Comparison of ENCODE assay signal across 1 cellular context in genomic region chr2:27024188-27024587, GRCh38.
TF ChIP-seq lines count a peak whose summit lies in the region.

No MANE protein-coding gene starts in this region.

TF ChIP-seq in GM23338, 12 proteins besides CTCF, POLR2A, EP300 and RAD21 (continued from another document):
- TF ChIP-seq ZNF462 (CRISPR knock-in tag; IDR thresholded peaks at IDR 0.05) (no peak), JUNB (IDR thresholded peaks at IDR 0.05; ENCODE audit: unreplicated experiment) (no peak), EZH2 (IDR thresholded peaks at IDR 0.05; ENCODE audit: low read depth, unreplicated experiment) (no peak)
- TF ChIP-seq, protein P1, sequence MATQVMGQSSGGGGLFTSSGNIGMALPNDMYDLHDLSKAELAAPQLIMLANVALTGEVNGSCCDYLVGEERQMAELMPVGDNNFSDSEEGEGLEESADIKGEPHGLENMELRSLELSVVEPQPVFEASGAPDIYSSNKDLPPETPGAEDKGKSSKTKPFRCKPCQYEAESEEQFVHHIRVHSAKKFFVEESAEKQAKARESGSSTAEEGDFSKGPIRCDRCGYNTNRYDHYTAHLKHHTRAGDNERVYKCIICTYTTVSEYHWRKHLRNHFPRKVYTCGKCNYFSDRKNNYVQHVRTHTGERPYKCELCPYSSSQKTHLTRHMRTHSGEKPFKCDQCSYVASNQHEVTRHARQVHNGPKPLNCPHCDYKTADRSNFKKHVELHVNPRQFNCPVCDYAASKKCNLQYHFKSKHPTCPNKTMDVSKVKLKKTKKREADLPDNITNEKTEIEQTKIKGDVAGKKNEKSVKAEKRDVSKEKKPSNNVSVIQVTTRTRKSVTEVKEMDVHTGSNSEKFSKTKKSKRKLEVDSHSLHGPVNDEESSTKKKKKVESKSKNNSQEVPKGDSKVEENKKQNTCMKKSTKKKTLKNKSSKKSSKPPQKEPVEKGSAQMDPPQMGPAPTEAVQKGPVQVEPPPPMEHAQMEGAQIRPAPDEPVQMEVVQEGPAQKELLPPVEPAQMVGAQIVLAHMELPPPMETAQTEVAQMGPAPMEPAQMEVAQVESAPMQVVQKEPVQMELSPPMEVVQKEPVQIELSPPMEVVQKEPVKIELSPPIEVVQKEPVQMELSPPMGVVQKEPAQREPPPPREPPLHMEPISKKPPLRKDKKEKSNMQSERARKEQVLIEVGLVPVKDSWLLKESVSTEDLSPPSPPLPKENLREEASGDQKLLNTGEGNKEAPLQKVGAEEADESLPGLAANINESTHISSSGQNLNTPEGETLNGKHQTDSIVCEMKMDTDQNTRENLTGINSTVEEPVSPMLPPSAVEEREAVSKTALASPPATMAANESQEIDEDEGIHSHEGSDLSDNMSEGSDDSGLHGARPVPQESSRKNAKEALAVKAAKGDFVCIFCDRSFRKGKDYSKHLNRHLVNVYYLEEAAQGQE (IDR thresholded peaks at IDR 0.05; ENCODE audit: unreplicated experiment), result no peak
